Comparison of ENCODE assay signal across 16 cellular contexts in genomic region chr16:77220427-77220826, GRCh38. TPM values are rescaled to one million over a fixed set of nuclear protein-coding genes. Genes with fewer than 3 reads are reported as not detected.
DNase-seq lines count a peak whose midpoint lies in the region; ATAC-seq and TF ChIP-seq lines count a peak whose summit lies in the region.
"Had no signal": no experiment of that assay in that cellular context is flagged by ENCODE, and none has a peak within 500 bp of the region (broad histone marks: within the 10 kb centered on the region; RNA-seq: fewer than 3 reads in every experiment).

No MANE protein-coding gene starts in this region.

- H3K27me3 Mint-ChIP-seq in natural killer cell treated with Interleukin-12 subunit alpha and Interleukin-12 subunit beta and Interleukin-15 and Interleukin-18, amount 100 ng/mL, for 72 hours: peaks cover 0 to under 1% of the 10 kb centered on the region in 2 donors

- no peak overlapping the region for H3K27ac ChIP-seq in OCI-LY7 (ENCODE audit: low read depth, low read length, poor library complexity, severe bottlenecking)
- H3K27ac ChIP-seq: epithelial cell of prostate had no signal

- CTCF ChIA-PET in OCI-LY7 (lab: Charles Lee; ENCODE audit: unreplicated experiment): no interaction called here

- H3K79me2 ChIP-seq in OCI-LY7 (ENCODE audit: insufficient read depth, low read depth, low read length): no peaks in the 10 kb centered on the region

- in situ Hi-C loops in G401 (cut with HindIII; ENCODE audit: low sequenced_read_pairs): no loop called here

- H3K9me3 ChIP-seq in OCI-LY7 (ENCODE audit: low read length): no peaks in the 10 kb centered on the region

- no TSS peak for BruUV-seq in OCI-LY7 (replicated peaks; lab: Mats Ljungman, UMichigan)

- no peaks in the 10 kb centered on the region for H3K9me3 Mint-ChIP-seq in natural killer cell treated with Interleukin-12 subunit alpha and Interleukin-12 subunit beta and Interleukin-15 and Interleukin-18, amount 100 ng/mL, for 72 hours
- H3K9me3 Mint-ChIP-seq: CD14-positive monocyte, immature natural killer cell had no signal

- DNase-seq in OCI-LY7 (ENCODE audit: low spot score) (peak; percentile 12), G401 (ENCODE audit: low spot score) (no peak), hippocampal formation (lab: John Stamatoyannopoulos, UW) (no peak), globus pallidus (ENCODE audit: low spot score) (no peak)
- DNase-seq in natural killer cell treated with Interleukin-12 subunit alpha and Interleukin-12 subunit beta and Interleukin-15 and Interleukin-18, amount 100 ng/mL, for 72 hours (ENCODE audit: low spot score): no peak
- DNase-seq: anterior cingulate cortex; immature natural killer cell; NCI-H2029; NCI-H524; PC-3; stimulated activated CD4-positive, alpha-beta T cell treated with anti-CD3 and anti-CD28 coated beads, Interleukin-15, amount 100 ng/mL, for 24 hours had no signal

- H3K4me3 ChIP-seq in OCI-LY7 (ENCODE audit: low read depth, low read length, poor library complexity, severe bottlenecking): no peak overlapping the region

- POLR2A ChIA-PET in OCI-LY7 (lab: Charles Lee): interaction anchor here (0.6 kb wide), 1 partner anchor 131 kb away, joined by 4 read pairs; no protein-coding TSS in a partner anchor

- no peaks in the 10 kb centered on the region for H3K36me3 Mint-ChIP-seq in natural killer cell treated with Interleukin-12 subunit alpha and Interleukin-12 subunit beta and Interleukin-15 and Interleukin-18, amount 100 ng/mL, for 72 hours
- H3K36me3 Mint-ChIP-seq: CD14-positive monocyte had no signal

- H4K20me1 ChIP-seq in OCI-LY7 (ENCODE audit: insufficient read depth, low read length): no peaks in the 10 kb centered on the region

- H3K4me2 ChIP-seq in OCI-LY7 (ENCODE audit: low read length): no peak overlapping the region

- no peak overlapping the region for H3K27ac Mint-ChIP-seq in natural killer cell treated with Interleukin-12 subunit alpha and Interleukin-12 subunit beta and Interleukin-15 and Interleukin-18, amount 100 ng/mL, for 72 hours
- H3K27ac Mint-ChIP-seq: CD14-positive monocyte, immature natural killer cell had no signal

- peak; percentile 99 for ATAC-seq in GM18868 (IDR thresholded peaks at IDR 0.05; ENCODE audit: unreplicated experiment)
- peak; percentile 66 for ATAC-seq in GM21423 (IDR thresholded peaks at IDR 0.05; ENCODE audit: unreplicated experiment)
- ATAC-seq in HG02884 (IDR thresholded peaks at IDR 0.05; ENCODE audit: unreplicated experiment): peak; percentile 80
- no peak for ATAC-seq in natural killer cell treated with Interleukin-12 subunit alpha and Interleukin-12 subunit beta and Interleukin-15 and Interleukin-18, amount 100 ng/mL, for 72 hours

- no peaks in the 10 kb centered on the region for H3K9me2 ChIP-seq in OCI-LY7 (ENCODE audit: insufficient read depth, low read length)

- no peaks in the 10 kb centered on the region for H3K36me3 ChIP-seq in OCI-LY7 (ENCODE audit: insufficient read depth, low read length)

- H3K4me3 Mint-ChIP-seq in natural killer cell treated with Interleukin-12 subunit alpha and Interleukin-12 subunit beta and Interleukin-15 and Interleukin-18, amount 100 ng/mL, for 72 hours: no peak overlapping the region
- H3K4me3 Mint-ChIP-seq: CD14-positive monocyte, immature natural killer cell had no signal

- no peak for TF ChIP-seq CTCF in OCI-LY7 (conservative IDR thresholded peaks at IDR 0.05; ENCODE audit: low read length)

- intact Hi-C loops in OCI-LY7 (cut with micrococcal nuclease; ENCODE audit: unreplicated experiment): no loop called here

- H2AFZ ChIP-seq in OCI-LY7 (ENCODE audit: low read length): no peak overlapping the region

- H3K4me1 ChIP-seq in OCI-LY7 (ENCODE audit: insufficient read depth, low read length, poor library complexity, severe bottlenecking): no peaks in the 10 kb centered on the region

- H3K4me1 Mint-ChIP-seq in natural killer cell treated with Interleukin-12 subunit alpha and Interleukin-12 subunit beta and Interleukin-15 and Interleukin-18, amount 100 ng/mL, for 72 hours (ENCODE audit: low read depth in 2 of 2): no peaks in the 10 kb centered on the region
- H3K4me1 Mint-ChIP-seq: CD14-positive monocyte, immature natural killer cell had no signal

RNA-seq across cellular contexts. Expression of gene SYCE1L, which starts 21.2 kb away (rescaled TPM):
- 1.9 and 6.1 TPM in 2 replicates for total RNA-seq in OCI-LY7 (2014; rRNA removed; shearing (Covaris generic))
- total RNA-seq in OCI-LY7 (2022): 9.3 and 9.9 TPM in 2 replicates
- 1 to 10 TPM; 3.9 to 5.3 TPM for total RNA-seq in natural killer cell treated with Interleukin-12 subunit alpha and Interleukin-12 subunit beta and Interleukin-15 and Interleukin-18, amount 100 ng/mL, for 72 hours
- not detected in 2 replicates for total RNA-seq in G401 (2014; rRNA removed; shearing (Covaris generic))

RNA-seq across cellular contexts. Expression of gene MON1B, which starts 29.4 kb away (rescaled TPM):
- total RNA-seq in OCI-LY7 (2014; rRNA removed; shearing (Covaris generic)): 14.0 and 20.4 TPM in 2 replicates
- 72.7 and 76.2 TPM in 2 replicates for total RNA-seq in OCI-LY7 (2022)
- 100 to 1,000 TPM in 1 of 2 donors, 10 to 100 TPM in 1; 87.7 to 108 TPM for total RNA-seq in natural killer cell treated with Interleukin-12 subunit alpha and Interleukin-12 subunit beta and Interleukin-15 and Interleukin-18, amount 100 ng/mL, for 72 hours
- 0.92 and 2.0 TPM in 2 replicates for total RNA-seq in G401 (2014; rRNA removed; shearing (Covaris generic))

Comparison
In these comparisons a context has a peak if more than half of its experiments do, and no peak if none do; other contexts are left out.
1. ATAC-seq: peak in GM18868 (single experiment), GM21423 (single experiment) and HG02884 (single experiment); none in natural killer cell treated with Interleukin-12 subunit alpha and Interleukin-12 subunit beta and Interleukin-15 and Interleukin-18, amount 100 ng/mL, for 72 hours (0 of 2).